13 cellular contexts compared by ENCODE assay signal in genomic region chr11:123251656-123252344, GRCh38. TPM values are rescaled to one million over a fixed set of nuclear protein-coding genes. Genes with fewer than 3 reads are reported as not detected.
A peak's percentile ranks its signal among the peaks of the same experiment; 100 is the strongest.
DNase-seq lines count a peak whose midpoint lies in the region; ATAC-seq, FAIRE-seq and TF ChIP-seq lines count a peak whose summit lies in the region.
"Had no signal": no experiment of that assay in that cellular context is flagged by ENCODE, and none has a peak within 500 bp of the region (broad histone marks: within the 10 kb centered on the region; RNA-seq: fewer than 3 reads in every experiment).

No MANE protein-coding gene starts in this region.

- no peaks in the 10 kb centered on the region for H3K79me2 ChIP-seq in astrocyte (ENCODE audit: insufficient read depth, low read length)

- H3K9me3 Mint-ChIP-seq in astrocyte (ENCODE audit: unreplicated experiment) = peaks cover 2% of the 10 kb centered on the region
- no peaks in the 10 kb centered on the region for H3K9me3 Mint-ChIP-seq in activated naive CD8-positive, alpha-beta T cell treated with anti-CD3 and anti-CD28 coated beads for 36 hours
- H3K9me3 Mint-ChIP-seq in stimulated activated effector memory CD8-positive, alpha-beta T cell treated with anti-CD3 and anti-CD28 coated beads, Interleukin-12 subunit alpha, Interleukin-12 subunit beta, amount 100 ng/mL, for 72 hours = no peaks in the 10 kb centered on the region
- H3K9me3 Mint-ChIP-seq: activated T-cell treated with anti-CD3 and anti-CD28 coated beads, Interleukin-2, amount 50 U/mL, for 4 hours had no signal

- peaks cover 20% of the 10 kb centered on the region for H3K4me1 Mint-ChIP-seq in astrocyte (ENCODE audit: low read depth, unreplicated experiment)
- peaks cover 2% of the 10 kb centered on the region for H3K4me1 Mint-ChIP-seq in activated naive CD8-positive, alpha-beta T cell treated with anti-CD3 and anti-CD28 coated beads for 36 hours
- peaks cover 12% of the 10 kb centered on the region for H3K4me1 Mint-ChIP-seq in stimulated activated effector memory CD8-positive, alpha-beta T cell treated with anti-CD3 and anti-CD28 coated beads, Interleukin-12 subunit alpha, Interleukin-12 subunit beta, amount 100 ng/mL, for 72 hours

- TF ChIP-seq CTCF in astrocyte (IDR thresholded peaks at IDR 0.05; ENCODE audit: insufficient read depth, low read depth, low read length) (no peak), heart left ventricle (IDR thresholded peaks at IDR 0.05) (no peak)

- H4K20me1 ChIP-seq in astrocyte (ENCODE audit: insufficient read depth, low read length) = no peaks in the 10 kb centered on the region

- no peak overlapping the region for H3K4me2 ChIP-seq in astrocyte (ENCODE audit: low read length)

- H3K4me3 ChIP-seq in astrocyte (ENCODE audit: insufficient read depth, low read depth, low read length) = no peak overlapping the region
- H3K4me3 ChIP-seq in heart left ventricle = no peak overlapping the region
- H3K4me3 ChIP-seq: ascending aorta had no signal

- no peak overlapping the region for H3K27ac Mint-ChIP-seq in astrocyte (ENCODE audit: unreplicated experiment)
- no peak overlapping the region for H3K27ac Mint-ChIP-seq in activated naive CD8-positive, alpha-beta T cell treated with anti-CD3 and anti-CD28 coated beads for 36 hours
- no peak overlapping the region for H3K27ac Mint-ChIP-seq in stimulated activated effector memory CD8-positive, alpha-beta T cell treated with anti-CD3 and anti-CD28 coated beads, Interleukin-12 subunit alpha, Interleukin-12 subunit beta, amount 100 ng/mL, for 72 hours

- H3K27me3 Mint-ChIP-seq in astrocyte (ENCODE audit: low read depth, unreplicated experiment) = peaks cover 8% of the 10 kb centered on the region
- H3K27me3 Mint-ChIP-seq in activated naive CD8-positive, alpha-beta T cell treated with anti-CD3 and anti-CD28 coated beads for 36 hours = peaks cover 16% of the 10 kb centered on the region

- intact Hi-C loops in heart left ventricle (cut with DNase I) = no loop called here
- intact Hi-C loops in posterior cingulate gyrus (cut with DNase I) = no loop called here

- FAIRE-seq in astrocyte (lab: Jason Lieb, UNC) = no peak

- H3K27me3 ChIP-seq in astrocyte (ENCODE audit: insufficient read depth, low read length) (no peaks in the 10 kb centered on the region), heart left ventricle (peaks cover 0 to 5% (median 0%) of the 10 kb centered on the region in 9 donors)
- H3K27me3 ChIP-seq: ascending aorta had no signal

- H3K27ac ChIP-seq in astrocyte (ENCODE audit: low read depth, low read length) (no peak overlapping the region), heart left ventricle (no peak overlapping the region)
- H3K27ac ChIP-seq: ascending aorta had no signal

- H3K4me3 Mint-ChIP-seq in astrocyte (ENCODE audit: unreplicated experiment) = no peak overlapping the region
- no peak overlapping the region for H3K4me3 Mint-ChIP-seq in activated naive CD8-positive, alpha-beta T cell treated with anti-CD3 and anti-CD28 coated beads for 36 hours
- no peak overlapping the region for H3K4me3 Mint-ChIP-seq in stimulated activated effector memory CD8-positive, alpha-beta T cell treated with anti-CD3 and anti-CD28 coated beads, Interleukin-12 subunit alpha, Interleukin-12 subunit beta, amount 100 ng/mL, for 72 hours
- H3K4me3 Mint-ChIP-seq: activated T-cell treated with anti-CD3 and anti-CD28 coated beads, Interleukin-2, amount 50 U/mL, for 4 hours had no signal

- H3K9me3 ChIP-seq in astrocyte (ENCODE audit: insufficient read depth, low read depth, low read length) = no peaks in the 10 kb centered on the region
- H3K9me3 ChIP-seq in heart left ventricle = no peaks in the 10 kb centered on the region
- H3K9me3 ChIP-seq: ascending aorta had no signal

- DNase-seq in AG20443 (ENCODE audit: low spot score) (peak; percentile 71), astrocyte (ENCODE audit: low read depth) (peak; percentile 22), heart left ventricle (peak in 4 of 5 donors; percentile 30 to 64 (median 45)), posterior cingulate gyrus (peak in 6 of 10 donors; percentile 35 to 92 (median 48)), activated gamma-delta T cell treated with Interleukin-2 at 50 U/mL for 16 hours (no peak)
- DNase-seq in activated naive CD8-positive, alpha-beta T cell treated with anti-CD3 and anti-CD28 coated beads for 36 hours = no peak
- no peak for DNase-seq in stimulated activated effector memory CD8-positive, alpha-beta T cell treated with anti-CD3 and anti-CD28 coated beads, Interleukin-12 subunit alpha, Interleukin-12 subunit beta, amount 100 ng/mL, for 72 hours (ENCODE audit: low spot score in 2 of 2)
- DNase-seq: activated CD4-positive, alpha-beta T cell treated with anti-CD3 and anti-CD28 coated beads for 1 hour; activated T-cell treated with anti-CD3 and anti-CD28 coated beads, Interleukin-2, amount 50 U/mL, for 4 hours; NCI-H1417; PC-3 had no signal

- 37 to 51% (median 47%) methylated on average over 7 of the region's 7 CpGs for WGBS in heart left ventricle, 4 donors

- no peak overlapping the region for H2AFZ ChIP-seq in astrocyte (ENCODE audit: low read depth, low read length)

- H3K4me1 ChIP-seq in astrocyte (ENCODE audit: insufficient read depth, low read length) (peaks cover 3% of the 10 kb centered on the region), heart left ventricle (peaks cover 0 to 11% (median 3%) of the 10 kb centered on the region in 12 donors)

- no peak overlapping the region for H3K9ac ChIP-seq in astrocyte (ENCODE audit: low read length)

- no peak for TF ChIP-seq POLR2A in heart left ventricle (IDR thresholded peaks at IDR 0.05)

- no peaks in the 10 kb centered on the region for H3K36me3 Mint-ChIP-seq in astrocyte (ENCODE audit: low read depth, unreplicated experiment)
- no peaks in the 10 kb centered on the region for H3K36me3 Mint-ChIP-seq in activated naive CD8-positive, alpha-beta T cell treated with anti-CD3 and anti-CD28 coated beads for 36 hours
- H3K36me3 Mint-ChIP-seq in stimulated activated effector memory CD8-positive, alpha-beta T cell treated with anti-CD3 and anti-CD28 coated beads, Interleukin-12 subunit alpha, Interleukin-12 subunit beta, amount 100 ng/mL, for 72 hours = peaks cover 5% of the 10 kb centered on the region

- H3K36me3 ChIP-seq in astrocyte (ENCODE audit: insufficient read depth, low read length) = no peaks in the 10 kb centered on the region
- no peaks in the 10 kb centered on the region for H3K36me3 ChIP-seq in heart left ventricle
- H3K36me3 ChIP-seq: ascending aorta had no signal

- ATAC-seq in heart left ventricle = peak; percentile 51 to 84 (median 76)
- no peak for ATAC-seq in stimulated activated effector memory CD8-positive, alpha-beta T cell treated with anti-CD3 and anti-CD28 coated beads, Interleukin-12 subunit alpha, Interleukin-12 subunit beta, amount 100 ng/mL, for 72 hours
- no peak for ATAC-seq in GM18861 (IDR thresholded peaks at IDR 0.05; ENCODE audit: unreplicated experiment)
- ATAC-seq: activated T-cell treated with anti-CD3 and anti-CD28 coated beads, Interleukin-2, amount 50 U/mL, for 4 hours; PC-3 had no signal

RNA-seq across cellular contexts. Expression of gene CLMP, which starts 56.8 kb away (rescaled TPM):
- total RNA-seq in astrocyte = 16.0 and 26.5 TPM in 2 replicates
- 10 to 100 TPM in 3 of 9 donors, 1 to 10 TPM in 6; 2.5 to 18.4 (median 5.8) TPM for total RNA-seq in heart left ventricle
- 10 to 100 TPM in 1 of 2 donors, 1 to 10 TPM in 1; 1.9 to 10.9 TPM for polyA plus RNA-seq in heart left ventricle
- under 1 TPM in 1 of 2 experiments, not detected in 1; 0.06 TPM for total RNA-seq in activated naive CD8-positive, alpha-beta T cell treated with anti-CD3 and anti-CD28 coated beads for 36 hours

Comparison
In these comparisons a context has a peak if more than half of its experiments do, and no peak if none do; other contexts are left out.
1. DNase-seq: peak in AG20443 (single experiment), astrocyte (single experiment), heart left ventricle (4 of 5) and posterior cingulate gyrus (6 of 10); none in activated naive CD8-positive, alpha-beta T cell treated with anti-CD3 and anti-CD28 coated beads for 36 hours (single experiment), activated gamma-delta T cell treated with Interleukin-2 at 50 U/mL for 16 hours (single experiment) and stimulated activated effector memory CD8-positive, alpha-beta T cell treated with anti-CD3 and anti-CD28 coated beads, Interleukin-12 subunit alpha, Interleukin-12 subunit beta, amount 100 ng/mL, for 72 hours (0 of 2).
2. ATAC-seq: peak in heart left ventricle (4 of 4); none in stimulated activated effector memory CD8-positive, alpha-beta T cell treated with anti-CD3 and anti-CD28 coated beads, Interleukin-12 subunit alpha, Interleukin-12 subunit beta, amount 100 ng/mL, for 72 hours (single experiment) and GM18861 (single experiment).